8 cellular contexts compared by ENCODE assay signal in the genomic region with DNA sequence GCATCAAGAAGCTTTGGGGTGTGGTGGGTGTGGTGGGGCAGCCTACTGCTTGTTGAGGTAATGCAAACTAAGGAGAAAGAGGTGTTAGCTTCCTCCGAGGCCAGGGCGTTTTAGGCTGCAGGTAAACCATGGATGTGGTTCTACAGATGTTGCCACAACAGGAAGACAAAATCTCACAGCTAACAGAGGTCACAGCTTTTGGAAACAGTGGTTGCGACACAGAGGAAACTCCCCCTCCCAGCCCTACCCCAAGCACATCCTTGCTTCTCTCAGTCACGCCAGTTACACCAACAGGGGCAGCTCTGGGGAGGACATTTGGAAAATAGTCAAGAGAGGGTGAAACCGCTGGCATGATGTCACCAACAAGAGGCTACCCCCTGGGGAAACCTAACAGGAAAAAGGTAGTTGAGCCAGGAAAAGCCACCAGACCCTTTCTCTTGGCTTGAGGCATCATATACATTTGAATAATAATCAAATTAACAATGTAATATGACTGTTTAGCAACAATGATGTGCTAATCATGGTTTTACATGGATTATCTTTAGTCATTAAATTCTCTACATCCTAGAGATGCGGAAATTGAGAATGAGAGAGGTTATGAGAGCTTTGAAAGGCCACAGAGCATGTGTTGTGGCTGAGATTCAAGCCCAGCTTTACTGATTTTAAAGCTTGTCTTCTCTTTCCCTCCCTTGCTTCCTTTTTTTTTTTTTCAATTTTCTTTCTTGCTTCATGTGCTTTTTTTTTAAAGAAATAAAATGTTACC.
DNase-seq lines count a peak whose midpoint lies in the region; ATAC-seq and TF ChIP-seq lines count a peak whose summit lies in the region.

No MANE protein-coding gene starts in this region.

- 55 to 70% (median 59%) methylated on average over 6 of the region's 6 CpGs for WGBS in adrenal gland, 4 donors

- H3K27ac Mint-ChIP-seq in activated CD4-positive, alpha-beta T cell treated with anti-CD3 and anti-CD28 coated beads, Interleukin-2, amount 10 ng/mL, durations not matched to agents 24 days and 14 days, result peak overlapping the region; percentile 82

- no peak overlapping the region for H3K27ac ChIP-seq in adrenal gland

- peak overlapping the region; percentile 46 for H3K4me3 Mint-ChIP-seq in activated CD4-positive, alpha-beta T cell treated with anti-CD3 and anti-CD28 coated beads, Interleukin-2, amount 10 ng/mL, durations not matched to agents 24 days and 14 days

- H3K36me3 ChIP-seq in adrenal gland (replicated peaks in 1 of 2), result no peaks in the 10 kb centered on the region

- peak; percentile 65 for ATAC-seq in GM19463 (IDR thresholded peaks at IDR 0.05; ENCODE audit: unreplicated experiment)
- ATAC-seq in HG03457 (IDR thresholded peaks at IDR 0.05; ENCODE audit: unreplicated experiment), result peak; percentile 72

- no peaks in the 10 kb centered on the region for H3K4me1 ChIP-seq in adrenal gland (replicated peaks in 1 of 2)

- TF ChIP-seq CTCF in fibroblast of villous mesenchyme (IDR thresholded peaks at IDR 0.05; ENCODE audit: insufficient read depth, low read depth, low read length), result no peak
- no peak for TF ChIP-seq CTCF in adrenal gland (IDR thresholded peaks at IDR 0.05)

- H3K36me3 Mint-ChIP-seq in activated CD4-positive, alpha-beta T cell treated with anti-CD3 and anti-CD28 coated beads, Interleukin-2, amount 10 ng/mL, durations not matched to agents 24 days and 14 days (ENCODE audit: low read depth), result peaks cover 11% of the 10 kb centered on the region

- TF ChIP-seq POLR2A in adrenal gland (IDR thresholded peaks at IDR 0.05), result no peak

- peaks cover 12% of the 10 kb centered on the region for H3K27me3 Mint-ChIP-seq in activated CD4-positive, alpha-beta T cell treated with anti-CD3 and anti-CD28 coated beads, Interleukin-2, amount 10 ng/mL, durations not matched to agents 24 days and 14 days

- H3K9me3 ChIP-seq in adrenal gland (replicated peaks in 1 of 3), result no peaks in the 10 kb centered on the region

- peaks cover 58% of the 10 kb centered on the region for H3K4me1 Mint-ChIP-seq in activated CD4-positive, alpha-beta T cell treated with anti-CD3 and anti-CD28 coated beads, Interleukin-2, amount 10 ng/mL, durations not matched to agents 24 days and 14 days

- no peaks in the 10 kb centered on the region for H3K27me3 ChIP-seq in adrenal gland

- DNase-seq in activated CD4-positive, alpha-beta T cell treated with anti-CD3 and anti-CD28 coated beads, Interleukin-2, amount 10 ng/mL, durations not matched to agents 24 days and 14 days, result peak; percentile 94
- DNase-seq in fibroblast of villous mesenchyme (ENCODE audit: low read depth) (peak; percentile 13), adrenal gland (no peak), foreskin melanocyte (no peak), NCI-H510A (lab: John Stamatoyannopoulos, UW) (no peak)
- peak; percentile 26 for DNase-seq in stimulated activated CD8-positive, alpha-beta memory T cell treated with anti-CD3 and anti-CD28 coated beads, Interleukin-7, amount 100 ng/mL, for 24 hours (ENCODE audit: low read depth)

- H3K4me3 ChIP-seq in fibroblast of villous mesenchyme (ENCODE audit: low read depth, low read length), result no peak overlapping the region
- H3K4me3 ChIP-seq in adrenal gland, result no peak overlapping the region

- intact Hi-C loops in activated CD4-positive, alpha-beta T cell treated with anti-CD3 and anti-CD28 coated beads, Interleukin-2, amount 10 ng/mL, durations not matched to agents 24 days and 14 days (cut with micrococcal nuclease), result loop anchor here (1.0 to 10.0 kb wide), 7 partner anchors 14 to 702 kb away; partner anchors contain the start of genes PWWP2A and UBLCP1
- intact Hi-C loops in adrenal gland (cut with DNase I), result no loop called here

- peaks cover 13% of the 10 kb centered on the region for H3K9me3 Mint-ChIP-seq in activated CD4-positive, alpha-beta T cell treated with anti-CD3 and anti-CD28 coated beads, Interleukin-2, amount 10 ng/mL, durations not matched to agents 24 days and 14 days

Comparison
In these comparisons a context has a peak if more than half of its experiments do, and no peak if none do; other contexts are left out.
1. DNase-seq: peak in activated CD4-positive, alpha-beta T cell treated with anti-CD3 and anti-CD28 coated beads, Interleukin-2, amount 10 ng/mL, durations not matched to agents 24 days and 14 days (single experiment), fibroblast of villous mesenchyme (single experiment) and stimulated activated CD8-positive, alpha-beta memory T cell treated with anti-CD3 and anti-CD28 coated beads, Interleukin-7, amount 100 ng/mL, for 24 hours (single experiment); none in adrenal gland (0 of 7), foreskin melanocyte (single experiment) and NCI-H510A (single experiment).